ENCODE assay signal across 10 cellular contexts in the genomic region with DNA sequence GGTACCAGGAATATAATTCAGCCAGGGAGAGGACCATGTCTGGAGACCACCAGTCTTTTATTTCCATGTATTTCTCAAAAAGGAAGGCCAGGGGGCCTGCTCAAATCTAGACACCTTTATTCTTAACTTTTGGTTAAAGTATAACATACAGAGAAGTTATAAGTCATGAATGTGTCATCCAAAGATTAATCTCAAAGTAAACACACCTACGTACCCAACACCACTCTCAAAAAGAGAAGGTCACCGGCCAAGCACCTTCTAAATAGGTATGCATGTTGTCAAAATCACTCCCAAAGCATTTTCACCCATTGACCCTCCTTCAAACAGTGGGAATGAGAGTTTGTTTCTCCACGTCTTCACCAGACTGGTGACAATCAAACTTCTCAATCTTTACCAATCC. TPM values are rescaled to one million over a fixed set of nuclear protein-coding genes. Genes with fewer than 3 reads are reported as not detected.
"Had no signal": no experiment of that assay in that cellular context is flagged by ENCODE, and none has a peak within 500 bp of the region (broad histone marks: within the 10 kb centered on the region; RNA-seq: fewer than 3 reads in every experiment).

No MANE protein-coding gene starts in this region.

- FAIRE-seq: HepG2 had no signal

- H3K4me1 ChIP-seq: HAP-1 had no signal

- H3K4me3 ChIP-seq: GM23248, HAP-1 had no signal

- ATAC-seq: HCT116, HepG2 had no signal

- H2AFZ ChIP-seq: GM23248 had no signal

- H3K36me3 ChIP-seq: HAP-1 had no signal

- H3K9ac ChIP-seq: GM23248 had no signal

- H3K9me3 ChIP-seq: HAP-1 had no signal

- H3K27ac ChIP-seq: GM23248, HL-60 had no signal

- DNase-seq: GM23248, GOT3, HFFc6, KBM-7 had no signal

RNA-seq across cellular contexts. Expression of a gene that starts 60.0 kb away (rescaled TPM):
- total RNA-seq: GM23248, HepG2, HFFc6, HT1080 had no signal
- polyA plus RNA-seq: GM23248, HepG2, IgD-negative memory B cell had no signal
